ENCODE assay signal across 10 cellular contexts in the genomic region with DNA sequence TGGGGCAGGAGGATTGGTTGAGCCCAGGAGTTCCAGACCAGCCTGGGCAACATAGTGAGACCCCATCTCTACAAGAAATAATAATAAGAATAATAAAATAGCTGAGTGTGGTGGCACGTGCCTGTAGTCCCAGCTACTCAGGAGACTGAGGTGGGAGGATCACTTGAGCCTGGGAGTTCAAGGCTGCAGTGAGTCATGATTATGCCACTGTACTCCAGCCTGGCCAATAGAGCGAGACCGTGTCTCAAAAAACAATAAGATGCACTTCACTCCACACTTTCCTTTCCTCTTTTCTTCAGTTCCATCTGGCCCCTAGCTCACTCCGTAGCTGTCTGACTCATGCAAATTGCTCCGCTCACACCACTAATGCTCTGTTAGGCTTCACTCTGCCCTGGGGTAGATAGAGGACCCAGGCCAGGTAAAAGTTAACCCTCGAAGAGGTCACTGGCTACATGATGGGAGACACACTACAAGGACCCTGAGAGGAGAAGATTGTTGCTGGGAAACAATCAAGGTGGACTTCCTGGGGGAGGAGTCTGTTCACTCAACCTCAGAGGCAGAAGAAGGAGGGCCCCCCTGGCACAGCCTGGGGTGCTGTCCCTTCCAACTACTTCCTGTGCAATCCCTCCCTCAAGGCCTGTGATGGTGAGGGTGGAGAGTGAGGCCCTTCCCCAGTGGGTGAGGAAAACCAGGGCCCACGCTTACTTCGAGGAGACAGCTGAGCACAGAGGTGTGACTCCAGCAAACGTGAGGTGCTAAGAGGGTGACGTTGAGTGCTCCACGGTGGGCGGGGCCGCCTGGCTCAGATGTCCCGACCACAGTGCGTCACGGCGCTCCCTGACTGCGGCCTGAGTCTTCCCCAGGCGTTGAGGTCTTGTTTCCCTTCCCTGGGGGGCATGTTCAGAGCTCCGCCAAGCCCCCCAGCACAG. TPM values are rescaled to one million over a fixed set of nuclear protein-coding genes. Genes with fewer than 3 reads are reported as not detected.
DNase-seq lines count a peak whose midpoint lies in the region; ATAC-seq and TF ChIP-seq lines count a peak whose summit lies in the region.
"Had no signal": no experiment of that assay in that cellular context is flagged by ENCODE, and none has a peak within 500 bp of the region (broad histone marks: within the 10 kb centered on the region; RNA-seq: fewer than 3 reads in every experiment).

No MANE protein-coding gene starts in this region.

- H3K36me3 Mint-ChIP-seq in activated naive CD8-positive, alpha-beta T cell treated with anti-CD3 and anti-CD28 coated beads, Interleukin-2, amount 50 U/mL, for 24 hours (ENCODE audit: low read depth): peaks cover 2% of the 10 kb centered on the region

- peak overlapping the region; percentile 95 for H3K27ac Mint-ChIP-seq in activated naive CD8-positive, alpha-beta T cell treated with anti-CD3 and anti-CD28 coated beads, Interleukin-2, amount 50 U/mL, for 24 hours

- peak; percentile 41 for ATAC-seq in GM21717 (IDR thresholded peaks at IDR 0.05; ENCODE audit: unreplicated experiment)
- ATAC-seq in activated naive CD8-positive, alpha-beta T cell treated with anti-CD3 and anti-CD28 coated beads, Interleukin-2, amount 50 U/mL, for 24 hours: peak; percentile 82

- peak overlapping the region; percentile 28 for H3K4me3 ChIP-seq in GM12864 (ENCODE audit: low read depth, low read length)
- H3K4me3 ChIP-seq: thoracic aorta had no signal

- H3K27me3 Mint-ChIP-seq in activated naive CD8-positive, alpha-beta T cell treated with anti-CD3 and anti-CD28 coated beads, Interleukin-2, amount 50 U/mL, for 24 hours: peaks cover 4% of the 10 kb centered on the region

- DNase-seq in GM12864 (ENCODE audit: low read depth) (peak; percentile 90), NOMO-1 (lab: John Stamatoyannopoulos, UW; ENCODE audit: unreplicated experiment in 2 of 2) (peak; percentile 89 to 97), DMS79 treated with DMSO at 0.1 percent for 48 hours (lab: John Stamatoyannopoulos, UW) (no peak), mesenteric fat pad (ENCODE audit: low spot score) (no peak), mucosa of gallbladder (ENCODE audit: low spot score) (no peak)
- DNase-seq in activated naive CD8-positive, alpha-beta T cell treated with anti-CD3 and anti-CD28 coated beads, Interleukin-2, amount 50 U/mL, for 24 hours: peak; percentile 76
- peak; percentile 37 to 68 for DNase-seq in stimulated activated CD8-positive, alpha-beta memory T cell treated with anti-CD3 and anti-CD28 coated beads, Interleukin-4, amount 100 ng/mL, for 4 hours (ENCODE audit: low read depth in 2 of 2, low spot score in 1 of 2)

- H3K4me1 Mint-ChIP-seq in activated naive CD8-positive, alpha-beta T cell treated with anti-CD3 and anti-CD28 coated beads, Interleukin-2, amount 50 U/mL, for 24 hours: peaks cover 50% of the 10 kb centered on the region

- TF ChIP-seq CTCF in GM12864 (IDR thresholded peaks at IDR 0.05; ENCODE audit: low read depth, low read length, missing control alignments): no peak

- H3K9me3 Mint-ChIP-seq in activated naive CD8-positive, alpha-beta T cell treated with anti-CD3 and anti-CD28 coated beads, Interleukin-2, amount 50 U/mL, for 24 hours: no peaks in the 10 kb centered on the region

- peak overlapping the region; percentile 53 for H3K4me3 Mint-ChIP-seq in activated naive CD8-positive, alpha-beta T cell treated with anti-CD3 and anti-CD28 coated beads, Interleukin-2, amount 50 U/mL, for 24 hours

RNA-seq across cellular contexts. Expression of a gene that starts 8.8 kb away (rescaled TPM):
- total RNA-seq in mesenteric fat pad (1.8 TPM), mucosa of gallbladder (1.2 TPM)
- total RNA-seq: fibroblast of villous mesenchyme had no signal

RNA-seq across cellular contexts. Expression of a gene that starts 19.9 kb away (rescaled TPM):
- total RNA-seq in mesenteric fat pad: 0.48 TPM
- total RNA-seq in mucosa of gallbladder: 1.8 TPM
- total RNA-seq: fibroblast of villous mesenchyme, thoracic aorta had no signal

RNA-seq across cellular contexts. Expression of a gene that starts 40.4 kb away (rescaled TPM):
- total RNA-seq in mesenteric fat pad (4.5 TPM), mucosa of gallbladder (8.0 TPM)
- total RNA-seq: fibroblast of villous mesenchyme had no signal

RNA-seq across cellular contexts. Expression of a gene that starts 57.9 kb away (rescaled TPM):
- total RNA-seq in mesenteric fat pad: not detected
- 75.9 TPM for total RNA-seq in mucosa of gallbladder

Comparison
In these comparisons a context has a peak if more than half of its experiments do, and no peak if none do; other contexts are left out.
1. DNase-seq: peak in GM12864 (single experiment), NOMO-1 (2 of 2), activated naive CD8-positive, alpha-beta T cell treated with anti-CD3 and anti-CD28 coated beads, Interleukin-2, amount 50 U/mL, for 24 hours (single experiment) and stimulated activated CD8-positive, alpha-beta memory T cell treated with anti-CD3 and anti-CD28 coated beads, Interleukin-4, amount 100 ng/mL, for 4 hours (2 of 2); none in DMS79 treated with DMSO at 0.1 percent for 48 hours (single experiment), mesenteric fat pad (single experiment) and mucosa of gallbladder (single experiment).